ENCODE assay signal across 8 cellular contexts in genomic region chr5:96256795-96257470, GRCh38.
A peak's percentile ranks its signal among the peaks of the same experiment; 100 is the strongest.
DNase-seq lines count a peak whose midpoint lies in the region; TF ChIP-seq lines count a peak whose summit lies in the region.

No MANE protein-coding gene starts in this region.

- H3K79me2 ChIP-seq in GM23248 (ENCODE audit: insufficient read depth) (peaks cover 11% of the 10 kb centered on the region), OCI-LY7 (ENCODE audit: insufficient read depth, low read depth, low read length) (no peaks in the 10 kb centered on the region)

- H3K9me2 ChIP-seq in GM23248 (ENCODE audit: insufficient read depth), result no peaks in the 10 kb centered on the region
- H3K9me2 ChIP-seq in OCI-LY7 (ENCODE audit: insufficient read depth, low read length), result no peaks in the 10 kb centered on the region

- H3F3A ChIP-seq in GM23248 (ENCODE audit: insufficient read depth), result peaks cover 58% of the 10 kb centered on the region

- H2AFZ ChIP-seq in GM23248 (no peak overlapping the region), OCI-LY7 (ENCODE audit: low read length) (no peak overlapping the region)

- in situ Hi-C loops in GM23248 (cut with MboI), result no loop called here

- TF ChIP-seq CTCF in OCI-LY7 (conservative IDR thresholded peaks at IDR 0.05; ENCODE audit: low read length), result peak; percentile 35; the same call in 1 of the 2 replicates
- TF ChIP-seq CTCF in spleen (IDR thresholded peaks at IDR 0.05 in 8 of 11, conservative IDR thresholded peaks at IDR 0.05 in 3 of 11), result no peak

- H3K36me3 ChIP-seq in GM23248 (ENCODE audit: low read depth), result no peaks in the 10 kb centered on the region
- H3K36me3 ChIP-seq in OCI-LY7 (ENCODE audit: insufficient read depth, low read length), result no peaks in the 10 kb centered on the region
- no peaks in the 10 kb centered on the region for H3K36me3 ChIP-seq in spleen

- POLR2A ChIA-PET in OCI-LY7 (lab: Charles Lee), result no interaction called here

- peak; percentile 0 for DNase-seq in DMS153 treated with DMSO at 0.1 percent for 48 hours (lab: John Stamatoyannopoulos, UW; ENCODE audit: unreplicated experiment)
- DNase-seq in GM23248, result peak; percentile 94
- peak; percentile 8 for DNase-seq in OCI-LY7 (ENCODE audit: low spot score)
- peak; percentile 90 for DNase-seq in iris pigment epithelial cell (ENCODE audit: low read depth)
- no peak for DNase-seq in cerebellar nuclear complex (lab: John Stamatoyannopoulos, UW)
- no peak for DNase-seq in activated CD8-positive, alpha-beta memory T cell treated with anti-CD3 and anti-CD28 coated beads for 24 hours
- DNase-seq in spleen, result no peak
- no peak for DNase-seq in activated effector memory CD4-positive, alpha-beta T cell treated with Interleukin-2 at 50 U/mL for 16 hours

- 12 to 16% methylated on average over 5 of the region's 5 CpGs for WGBS in GM23248 (ENCODE audit: low coverage in 1 of 2, low lambda C conversion rate in 2 of 2, missing lambda C conversion rate in 2 of 2), 2 experiments
- WGBS in spleen, 5 donors, result 41 to 77% (median 69%) methylated on average over 5 of the region's 5 CpGs

- H3K27me3 ChIP-seq in GM23248 (replicated peaks; ENCODE audit: insufficient read depth) (no peaks in the 10 kb centered on the region), spleen (replicated peaks in 1 of 7) (no peaks in the 10 kb centered on the region)

- no TSS peak for BruUV-seq in OCI-LY7 (replicated peaks; lab: Mats Ljungman, UMichigan)

- H3K4me1 ChIP-seq in GM23248 (ENCODE audit: insufficient read depth), result peaks cover 79% of the 10 kb centered on the region
- H3K4me1 ChIP-seq in OCI-LY7 (ENCODE audit: insufficient read depth, low read length, poor library complexity, severe bottlenecking), result no peaks in the 10 kb centered on the region
- peaks cover 0 to 18% (median 9%) of the 10 kb centered on the region in 6 donors for H3K4me1 ChIP-seq in spleen

- H4K20me1 ChIP-seq in GM23248 (ENCODE audit: insufficient read depth) (no peaks in the 10 kb centered on the region), OCI-LY7 (ENCODE audit: insufficient read depth, low read length) (no peaks in the 10 kb centered on the region)

- intact Hi-C loops in OCI-LY7 (cut with micrococcal nuclease; ENCODE audit: unreplicated experiment) (no loop called here), spleen (cut with DNase I; ENCODE audit: low total_unique reads) (no loop called here)

- H3K9me3 ChIP-seq in GM23248 (ENCODE audit: low read depth), result no peaks in the 10 kb centered on the region
- H3K9me3 ChIP-seq in OCI-LY7 (ENCODE audit: low read length), result no peaks in the 10 kb centered on the region
- no peaks in the 10 kb centered on the region for H3K9me3 ChIP-seq in spleen

- H3K27ac ChIP-seq in GM23248 (peak overlapping the region; percentile 81), OCI-LY7 (ENCODE audit: low read depth, low read length, poor library complexity, severe bottlenecking) (no peak overlapping the region), spleen (no peak overlapping the region)

- CTCF ChIA-PET in OCI-LY7 (lab: Charles Lee; ENCODE audit: unreplicated experiment), result no interaction called here

- peak overlapping the region; percentile 1; the same call in 1 of the 2 replicates for H3K9ac ChIP-seq in GM23248

- no peak overlapping the region for H3K4me3 ChIP-seq in GM23248
- no peak overlapping the region for H3K4me3 ChIP-seq in OCI-LY7 (ENCODE audit: low read depth, low read length, poor library complexity, severe bottlenecking)
- H3K4me3 ChIP-seq in spleen, result no peak overlapping the region

- TF ChIP-seq POLR2A in spleen (IDR thresholded peaks at IDR 0.05), result no peak

- H3K4me2 ChIP-seq in GM23248 (ENCODE audit: unreplicated experiment) (peak overlapping the region; percentile 15), OCI-LY7 (ENCODE audit: low read length) (no peak overlapping the region)

Comparison
In these comparisons a context has a peak if more than half of its experiments do, and no peak if none do; other contexts are left out.
1. DNase-seq: peak in DMS153 treated with DMSO at 0.1 percent for 48 hours (single experiment), GM23248 (single experiment), OCI-LY7 (single experiment) and iris pigment epithelial cell (single experiment); none in cerebellar nuclear complex (0 of 2), activated CD8-positive, alpha-beta memory T cell treated with anti-CD3 and anti-CD28 coated beads for 24 hours (single experiment), spleen (single experiment) and activated effector memory CD4-positive, alpha-beta T cell treated with Interleukin-2 at 50 U/mL for 16 hours (single experiment).